ENCODE assay signal across 25 cellular contexts in genomic region chr9:6783753-6784152, GRCh38. TPM values are rescaled to one million over a fixed set of nuclear protein-coding genes. Genes with fewer than 3 reads are reported as not detected.
A peak's percentile ranks its signal among the peaks of the same experiment; 100 is the strongest.
DNase-seq lines count a peak whose midpoint lies in the region; ATAC-seq and TF ChIP-seq lines count a peak whose summit lies in the region.
"Had no signal": no experiment of that assay in that cellular context is flagged by ENCODE, and none has a peak within 500 bp of the region (broad histone marks: within the 10 kb centered on the region; RNA-seq: fewer than 3 reads in every experiment).

No MANE protein-coding gene starts in this region.

- peaks cover 1% of the 10 kb centered on the region for H3K36me3 Mint-ChIP-seq in activated CD8-positive, alpha-beta T cell treated with anti-CD3 and anti-CD28 coated beads for 36 hours (ENCODE audit: low read depth)
- peaks cover 3% of the 10 kb centered on the region for H3K36me3 Mint-ChIP-seq in activated CD8-positive, alpha-beta T cell treated with anti-CD3 and anti-CD28 coated beads, Interleukin-2, amount 10 ng/mL, durations not matched to agents 7 days and 5 days (ENCODE audit: low read depth)
- H3K36me3 Mint-ChIP-seq in CD4-positive, CD25-positive, alpha-beta regulatory T cell, result peaks cover 3% of the 10 kb centered on the region
- H3K36me3 Mint-ChIP-seq in T-helper 17 cell (ENCODE audit: low read depth), result no peaks in the 10 kb centered on the region
- H3K36me3 Mint-ChIP-seq in naive B cell, result no peaks in the 10 kb centered on the region
- H3K36me3 Mint-ChIP-seq: mesothelial cell of epicardium, type B pancreatic cell had no signal

- ATAC-seq in activated CD8-positive, alpha-beta T cell treated with anti-CD3 and anti-CD28 coated beads for 36 hours, result no peak
- no peak for ATAC-seq in activated CD8-positive, alpha-beta T cell treated with anti-CD3 and anti-CD28 coated beads, Interleukin-2, amount 10 ng/mL, durations not matched to agents 7 days and 5 days
- no peak for ATAC-seq in CD4-positive, CD25-positive, alpha-beta regulatory T cell (ENCODE audit: low read depth in 2 of 2)
- peak; percentile 40 for ATAC-seq in T-helper 17 cell
- no peak for ATAC-seq in naive B cell (ENCODE audit: low read depth in 2 of 2)
- ATAC-seq in left cardiac atrium, result no peak
- ATAC-seq in Right ventricle myocardium inferior, result no peak

- H3K4me1 Mint-ChIP-seq in activated CD8-positive, alpha-beta T cell treated with anti-CD3 and anti-CD28 coated beads for 36 hours (ENCODE audit: low read depth), result peaks cover 69% of the 10 kb centered on the region
- peaks cover 35% of the 10 kb centered on the region for H3K4me1 Mint-ChIP-seq in activated CD8-positive, alpha-beta T cell treated with anti-CD3 and anti-CD28 coated beads, Interleukin-2, amount 10 ng/mL, durations not matched to agents 7 days and 5 days (ENCODE audit: low read depth)
- peaks cover 29 to 84% (median 67%) of the 10 kb centered on the region in 4 donors for H3K4me1 Mint-ChIP-seq in CD4-positive, CD25-positive, alpha-beta regulatory T cell
- H3K4me1 Mint-ChIP-seq in T-helper 17 cell (peaks cover 62% of the 10 kb centered on the region), naive B cell (peaks cover 66 to 93% (median 88%) of the 10 kb centered on the region in 3 donors)

- H3K4me1 ChIP-seq in CD4-positive, CD25-positive, alpha-beta regulatory T cell (ENCODE audit: control insufficient read depth, insufficient read depth, low read length, poor library complexity, severe bottlenecking), result peaks cover 33% of the 10 kb centered on the region

- CTCF ChIA-PET in activated CD8-positive, alpha-beta T cell treated with anti-CD3 and anti-CD28 coated beads for 36 hours (lab: Charles Lee), result no interaction called here
- CTCF ChIA-PET in activated CD8-positive, alpha-beta T cell treated with anti-CD3 and anti-CD28 coated beads, Interleukin-2, amount 10 ng/mL, durations not matched to agents 7 days and 5 days (lab: Charles Lee), result interaction anchor here (1.5 kb wide), 1 partner anchor 44 kb away, joined by 3 read pairs; no protein-coding TSS in a partner anchor

- peak overlapping the region; percentile 18 for H3K27ac Mint-ChIP-seq in activated CD8-positive, alpha-beta T cell treated with anti-CD3 and anti-CD28 coated beads for 36 hours
- no peak overlapping the region for H3K27ac Mint-ChIP-seq in activated CD8-positive, alpha-beta T cell treated with anti-CD3 and anti-CD28 coated beads, Interleukin-2, amount 10 ng/mL, durations not matched to agents 7 days and 5 days
- H3K27ac Mint-ChIP-seq in CD4-positive, CD25-positive, alpha-beta regulatory T cell, result peak overlapping the region; percentile 35 to 78 (median 52)
- H3K27ac Mint-ChIP-seq in T-helper 17 cell (peak overlapping the region; percentile 85), naive B cell (peak overlapping the region; percentile 44 to 90 (median 71))
- H3K27ac Mint-ChIP-seq: mesothelial cell of epicardium, nephron, type B pancreatic cell had no signal

- TF ChIP-seq CTCF in activated CD8-positive, alpha-beta T cell treated with anti-CD3 and anti-CD28 coated beads for 36 hours (IDR thresholded peaks at IDR 0.05), result no peak

- POLR2A ChIA-PET in activated CD8-positive, alpha-beta T cell treated with anti-CD3 and anti-CD28 coated beads for 36 hours (lab: Charles Lee), result no interaction called here
- POLR2A ChIA-PET in activated CD8-positive, alpha-beta T cell treated with anti-CD3 and anti-CD28 coated beads, Interleukin-2, amount 10 ng/mL, durations not matched to agents 7 days and 5 days (lab: Charles Lee), result interaction anchor here (3.4 kb wide), 1 partner anchor 26 kb away, joined by 9 read pairs; the partner anchor contains the start of gene KDM4C

- no peak overlapping the region for H3K4me3 Mint-ChIP-seq in activated CD8-positive, alpha-beta T cell treated with anti-CD3 and anti-CD28 coated beads for 36 hours
- H3K4me3 Mint-ChIP-seq in activated CD8-positive, alpha-beta T cell treated with anti-CD3 and anti-CD28 coated beads, Interleukin-2, amount 10 ng/mL, durations not matched to agents 7 days and 5 days, result no peak overlapping the region
- peak overlapping the region in 2 of 4 donors; percentile 1 to 34 for H3K4me3 Mint-ChIP-seq in CD4-positive, CD25-positive, alpha-beta regulatory T cell
- peak overlapping the region; percentile 79 for H3K4me3 Mint-ChIP-seq in T-helper 17 cell
- H3K4me3 Mint-ChIP-seq in naive B cell, result peak overlapping the region in 6 of 8 donors; percentile 0 to 86 (median 50)
- H3K4me3 Mint-ChIP-seq: mesothelial cell of epicardium, nephron, type B pancreatic cell had no signal

- no peaks in the 10 kb centered on the region for H3K9me3 ChIP-seq in CD4-positive, CD25-positive, alpha-beta regulatory T cell (ENCODE audit: control insufficient read depth in 2 of 2, low read length in 2 of 2)
- no peaks in the 10 kb centered on the region for H3K9me3 ChIP-seq in T-helper 17 cell (ENCODE audit: control insufficient read depth, low read length, poor library complexity, severe bottlenecking)
- H3K9me3 ChIP-seq: ovary, Peyer's patch had no signal

- peak overlapping the region; percentile 16 for H3K4me3 ChIP-seq in CD4-positive, CD25-positive, alpha-beta regulatory T cell (ENCODE audit: low read depth, low read length)
- H3K4me3 ChIP-seq: dorsolateral prefrontal cortex, ovary, Peyer's patch, skin epidermis had no signal

- intact Hi-C loops in activated CD8-positive, alpha-beta T cell treated with anti-CD3 and anti-CD28 coated beads for 36 hours (cut with micrococcal nuclease), result no loop called here
- intact Hi-C loops in left cardiac atrium (cut with DNase I) (no loop called here), Right ventricle myocardium inferior (cut with DNase I) (no loop called here)

- H3K27me3 Mint-ChIP-seq in activated CD8-positive, alpha-beta T cell treated with anti-CD3 and anti-CD28 coated beads for 36 hours, result no peaks in the 10 kb centered on the region
- H3K27me3 Mint-ChIP-seq in activated CD8-positive, alpha-beta T cell treated with anti-CD3 and anti-CD28 coated beads, Interleukin-2, amount 10 ng/mL, durations not matched to agents 7 days and 5 days (ENCODE audit: low read depth), result no peaks in the 10 kb centered on the region
- no peaks in the 10 kb centered on the region for H3K27me3 Mint-ChIP-seq in CD4-positive, CD25-positive, alpha-beta regulatory T cell
- no peaks in the 10 kb centered on the region for H3K27me3 Mint-ChIP-seq in T-helper 17 cell
- no peaks in the 10 kb centered on the region for H3K27me3 Mint-ChIP-seq in naive B cell
- H3K27me3 Mint-ChIP-seq: type B pancreatic cell had no signal

- no peaks in the 10 kb centered on the region for H3K9me3 Mint-ChIP-seq in activated CD8-positive, alpha-beta T cell treated with anti-CD3 and anti-CD28 coated beads for 36 hours
- H3K9me3 Mint-ChIP-seq in activated CD8-positive, alpha-beta T cell treated with anti-CD3 and anti-CD28 coated beads, Interleukin-2, amount 10 ng/mL, durations not matched to agents 7 days and 5 days (ENCODE audit: insufficient read depth), result no peaks in the 10 kb centered on the region
- H3K9me3 Mint-ChIP-seq in CD4-positive, CD25-positive, alpha-beta regulatory T cell, result no peaks in the 10 kb centered on the region
- no peaks in the 10 kb centered on the region for H3K9me3 Mint-ChIP-seq in naive B cell
- H3K9me3 Mint-ChIP-seq: mesothelial cell of epicardium, nephron, type B pancreatic cell had no signal

- no peaks in the 10 kb centered on the region for H3K27me3 ChIP-seq in CD4-positive, CD25-positive, alpha-beta regulatory T cell (ENCODE audit: control insufficient read depth, insufficient read depth, low read length)
- H3K27me3 ChIP-seq: dorsolateral prefrontal cortex, ovary, Peyer's patch had no signal

- no peak for DNase-seq in activated CD8-positive, alpha-beta T cell treated with anti-CD3 and anti-CD28 coated beads for 36 hours
- DNase-seq in activated CD8-positive, alpha-beta T cell treated with anti-CD3 and anti-CD28 coated beads, Interleukin-2, amount 10 ng/mL, durations not matched to agents 7 days and 5 days, result no peak
- no peak for DNase-seq in CD4-positive, CD25-positive, alpha-beta regulatory T cell
- DNase-seq in T-helper 17 cell (no peak), naive B cell (no peak), left cardiac atrium (no peak), Right ventricle myocardium inferior (ENCODE audit: missing footprints) (no peak)
- DNase-seq in stimulated activated CD4-positive, alpha-beta T cell treated with anti-CD3 and anti-CD28 coated beads, Interleukin-4, amount 100 ng/mL, for 24 hours, result no peak
- DNase-seq: activated CD4-positive, CD25-positive, alpha-beta regulatory T cell; COR-L47; dorsolateral prefrontal cortex; GDM1; islet precursor cell; Karpas-422; NCI-H1436; NCI-H345; ovary; Peyer's patch; retina; stimulated activated CD8-positive, alpha-beta memory T cell treated with anti-CD3 and anti-CD28 coated beads, Interleukin-4, amount 100 ng/mL, for 48 hours; SW 1271 had no signal

- no peaks in the 10 kb centered on the region for H3K36me3 ChIP-seq in CD4-positive, CD25-positive, alpha-beta regulatory T cell (ENCODE audit: control insufficient read depth, insufficient read depth, low read length)
- H3K36me3 ChIP-seq: ovary, Peyer's patch had no signal

- H3K27ac ChIP-seq in CD4-positive, CD25-positive, alpha-beta regulatory T cell (ENCODE audit: insufficient read depth, low read length, poor library complexity, severe bottlenecking), result no peak overlapping the region
- H3K27ac ChIP-seq: ovary, Peyer's patch, skin epidermis had no signal

RNA-seq across cellular contexts. Expression of gene KDM4C, which starts 26.0 kb away (rescaled TPM):
- 10 to 100 TPM; 31.1 to 32.9 TPM for total RNA-seq in activated CD8-positive, alpha-beta T cell treated with anti-CD3 and anti-CD28 coated beads for 36 hours
- total RNA-seq in activated CD8-positive, alpha-beta T cell treated with anti-CD3 and anti-CD28 coated beads, Interleukin-2, amount 10 ng/mL, durations not matched to agents 7 days and 5 days, result 10 to 100 TPM; 52.9 to 53.4 TPM
- total RNA-seq in CD4-positive, CD25-positive, alpha-beta regulatory T cell, result 99.0 TPM
- 10 to 100 TPM; 27.9 to 32.8 (median 30.0) TPM for polyA plus RNA-seq in CD4-positive, CD25-positive, alpha-beta regulatory T cell
- total RNA-seq in T-helper 17 cell, result 10 to 100 TPM; 97.7 to 98.6 TPM
- 10 to 100 TPM; 54.5 to 83.5 (median 68.2) TPM for polyA plus RNA-seq in naive B cell (ENCODE audit: low read depth in 6 of 6)
- total RNA-seq in left cardiac atrium, result 10 to 100 TPM; 13.2 to 18.1 TPM
- 15.3 TPM for total RNA-seq in Right ventricle myocardium inferior

Comparison
In these comparisons a context has a peak if more than half of its experiments do, and no peak if none do; other contexts are left out.
1. H3K4me3 Mint-ChIP-seq: peak in T-helper 17 cell (single experiment) and naive B cell (6 of 8); none in activated CD8-positive, alpha-beta T cell treated with anti-CD3 and anti-CD28 coated beads for 36 hours (single experiment) and activated CD8-positive, alpha-beta T cell treated with anti-CD3 and anti-CD28 coated beads, Interleukin-2, amount 10 ng/mL, durations not matched to agents 7 days and 5 days (single experiment).